ENCODE assay signal across 11 cellular contexts in genomic region chr4:78669453-78669852, GRCh38.
A peak's percentile ranks its signal among the peaks of the same experiment; 100 is the strongest.
DNase-seq lines count a peak whose midpoint lies in the region; ATAC-seq and TF ChIP-seq lines count a peak whose summit lies in the region.
"Had no signal": no experiment of that assay in that cellular context is flagged by ENCODE, and none has a peak within 500 bp of the region (broad histone marks: within the 10 kb centered on the region; RNA-seq: fewer than 3 reads in every experiment).

No MANE protein-coding gene starts in this region.

- WGBS in liver = 94% methylated on average over 3 of the region's 3 CpGs
- 94% methylated on average over 3 of the region's 3 CpGs for WGBS in right cardiac atrium

- no peaks in the 10 kb centered on the region for H3K27me3 ChIP-seq in liver (ENCODE audit: control insufficient read depth in 4 of 4, insufficient read depth in 4 of 4, low read length in 3 of 4)
- no peaks in the 10 kb centered on the region for H3K27me3 ChIP-seq in right cardiac atrium (ENCODE audit: control insufficient read depth, insufficient read depth)

- no peak for TF ChIP-seq RAD21 in liver (IDR thresholded peaks at IDR 0.05)

- H3K9me3 ChIP-seq in liver (ENCODE audit: control insufficient read depth in 4 of 4, low read length in 3 of 4) (no peaks in the 10 kb centered on the region), right cardiac atrium (ENCODE audit: control insufficient read depth, low read length) (no peaks in the 10 kb centered on the region)

- peak; percentile 30 for DNase-seq in ELR (ENCODE audit: low read depth)
- DNase-seq in Kasumi-1 (lab: John Stamatoyannopoulos, UW) = peak; percentile 26 to 33
- DNase-seq in astrocyte of the cerebellum (ENCODE audit: low read depth) = no peak
- no peak for DNase-seq in ecto neural progenitor cell (ENCODE audit: low spot score)
- no peak for DNase-seq in NCI-H2081 (lab: John Stamatoyannopoulos, UW)
- DNase-seq in right cardiac atrium = no peak
- DNase-seq: activated CD8-positive, alpha-beta memory T cell treated with anti-CD3 and anti-CD28 coated beads, Interleukin-2, amount 10 ng/mL, durations not matched to agents 7 days and 5 days; nucleus accumbens; T-helper 1 cell had no signal

- intact Hi-C loops in right cardiac atrium (cut with DNase I) = no loop called here

- H3K9ac ChIP-seq in liver (ENCODE audit: low read depth in 1 of 2, low read length in 2 of 2) = no peak overlapping the region

- no peak overlapping the region for H3K27ac ChIP-seq in liver (ENCODE audit: low read depth in 1 of 2, low read length in 2 of 2)
- no peak overlapping the region for H3K27ac ChIP-seq in right cardiac atrium (ENCODE audit: low read length)

- no peaks in the 10 kb centered on the region for H3K36me3 ChIP-seq in liver (ENCODE audit: control insufficient read depth in 4 of 4, insufficient read depth in 3 of 4, low read depth in 1 of 4, low read length in 3 of 4)

- in situ Hi-C loops in astrocyte of the cerebellum (cut with HindIII; ENCODE audit: low sequenced_read_pairs) = no loop called here

- H3K4me1 ChIP-seq in liver (ENCODE audit: control insufficient read depth in 4 of 4, insufficient read depth in 4 of 4, low read length in 3 of 4) = no peaks in the 10 kb centered on the region
- peaks cover 2% of the 10 kb centered on the region for H3K4me1 ChIP-seq in right cardiac atrium (ENCODE audit: control insufficient read depth, insufficient read depth, low read length)

- peak; percentile 20 for TF ChIP-seq CTCF in astrocyte of the cerebellum (IDR thresholded peaks at IDR 0.05; ENCODE audit: low read depth, low read length, missing control alignments)
- TF ChIP-seq CTCF in liver (IDR thresholded peaks at IDR 0.05; ENCODE audit: low read depth, low read length, missing input control) = peak; percentile 9

- H3K4me3 ChIP-seq in astrocyte of the cerebellum (ENCODE audit: low read depth, low read length) (no peak overlapping the region), liver (ENCODE audit: low read depth in 1 of 3, low read length in 3 of 3) (no peak overlapping the region), right cardiac atrium (ENCODE audit: low read length) (no peak overlapping the region)

- ATAC-seq in GM18511 (IDR thresholded peaks at IDR 0.05; ENCODE audit: unreplicated experiment) (no peak), right cardiac atrium (no peak)
- ATAC-seq: activated CD8-positive, alpha-beta memory T cell treated with anti-CD3 and anti-CD28 coated beads, Interleukin-2, amount 10 ng/mL, durations not matched to agents 7 days and 5 days had no signal

TF ChIP-seq in liver, 16 proteins besides CTCF, POLR2A, EP300 and RAD21:
- TF ChIP-seq FOXA1 (IDR thresholded peaks at IDR 0.05) (no peak), RXRA (IDR thresholded peaks at IDR 0.05) (no peak), MAX (IDR thresholded peaks at IDR 0.05) (no peak), REST (IDR thresholded peaks at IDR 0.05) (no peak), EGR1 (IDR thresholded peaks at IDR 0.05; ENCODE audit: low read depth in 2 of 2) (no peak), GABPA (IDR thresholded peaks at IDR 0.05 in 1 of 2, conservative IDR thresholded peaks at IDR 0.05 in 1 of 2) (no peak), HNF4G (IDR thresholded peaks at IDR 0.05) (no peak), YY1 (IDR thresholded peaks at IDR 0.05) (no peak)

Comparison
In these comparisons a context has a peak if more than half of its experiments do, and no peak if none do; other contexts are left out.
1. DNase-seq: peak in ELR (single experiment) and Kasumi-1 (2 of 2); none in astrocyte of the cerebellum (single experiment), ecto neural progenitor cell (single experiment), NCI-H2081 (0 of 2) and right cardiac atrium (0 of 3).